In the genomic region with DNA sequence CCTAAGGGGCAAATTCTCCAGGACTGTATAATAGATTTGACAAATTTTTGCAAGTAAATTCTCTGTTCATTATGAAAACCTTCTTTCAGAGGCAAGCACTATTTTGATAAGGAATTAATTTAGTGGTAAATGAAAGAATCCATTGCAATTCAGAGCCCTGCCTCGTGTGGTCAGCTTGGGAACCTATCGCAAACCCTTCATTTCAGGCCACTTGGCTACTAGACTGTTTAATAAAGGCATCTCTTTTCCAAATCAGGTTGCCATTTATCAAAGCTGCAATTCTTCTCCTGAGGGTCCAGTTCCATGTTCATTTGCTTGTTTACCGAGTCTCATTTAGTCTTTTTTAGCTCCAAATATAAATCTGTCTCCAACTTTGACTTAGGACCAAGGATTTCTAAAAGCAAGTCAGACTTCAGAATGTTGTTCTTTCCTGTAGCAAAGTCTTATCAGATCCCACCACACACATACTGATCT, we compare ENCODE assay signal across 11 cellular contexts. TPM values are rescaled to one million over a fixed set of nuclear protein-coding genes. Genes with fewer than 3 reads are reported as not detected.
DNase-seq lines count a peak whose midpoint lies in the region; ATAC-seq, FAIRE-seq and TF ChIP-seq lines count a peak whose summit lies in the region.
"Had no signal": no experiment of that assay in that cellular context is flagged by ENCODE, and none has a peak within 500 bp of the region (broad histone marks: within the 10 kb centered on the region; RNA-seq: fewer than 3 reads in every experiment).

No MANE protein-coding gene starts in this region.

- no peak for DNase-seq in A549 (ENCODE audit: low read depth in 1 of 2, low spot score in 1 of 2)
- no peak for DNase-seq in PC-9
- DNase-seq in esophagus muscularis mucosa (ENCODE audit: extremely low spot score) = no peak
- no peak for DNase-seq in neural progenitor cell (ENCODE audit: low spot score)
- no peak for DNase-seq in DMS53 (lab: John Stamatoyannopoulos, UW)
- DNase-seq in stimulated activated CD4-positive, alpha-beta T cell treated with anti-CD3 and anti-CD28 coated beads, Interleukin-2, amount 100 ng/mL, for 24 hours = no peak
- no peak for DNase-seq in activated naive CD4-positive, alpha-beta T cell treated with anti-CD3 and anti-CD28 coated beads for 36 hours
- DNase-seq in activated naive CD4-positive, alpha-beta T cell treated with anti-CD3 and anti-CD28 coated beads, Interleukin-2, amount 50 U/mL, for 16 hours = no peak
- DNase-seq: activated CD4-positive, alpha-beta T cell treated with anti-CD3 and anti-CD28 coated beads, Interleukin-2, amount 10 ng/mL, durations not matched to agents 7 days and 5 days; activated effector memory CD4-positive, alpha-beta T cell treated with anti-CD3 and anti-CD28 coated beads, Interleukin-2, amount 50 U/mL, for 16 hours; NCI-H510A treated with DMSO at 0.1 percent for 48 hours had no signal

- TF ChIP-seq EP300 in A549 (IDR thresholded peaks at IDR 0.05) (no peak), esophagus muscularis mucosa (IDR thresholded peaks at IDR 0.05) (no peak)

- H2AFZ ChIP-seq in PC-9 (no peak overlapping the region), neural progenitor cell (replicated peaks) (no peak overlapping the region)

- no peak for TF ChIP-seq CTCF in A549 (IDR thresholded peaks at IDR 0.05)
- no peak; the same call in 1 of the 2 replicates for TF ChIP-seq CTCF in PC-9 (conservative IDR thresholded peaks at IDR 0.05)
- no peak for TF ChIP-seq CTCF in esophagus muscularis mucosa (IDR thresholded peaks at IDR 0.05)
- peak; percentile 16 for TF ChIP-seq CTCF in neural progenitor cell (IDR thresholded peaks at IDR 0.05)

- intact Hi-C loops in PC-9 (cut with micrococcal nuclease; ENCODE audit: unreplicated experiment) (no loop called here), esophagus muscularis mucosa (cut with DNase I) (no loop called here)
- intact Hi-C loops in activated naive CD4-positive, alpha-beta T cell treated with anti-CD3 and anti-CD28 coated beads for 36 hours (cut with micrococcal nuclease) = no loop called here

- CTCF ChIA-PET in A549 (lab: Yijun Ruan, JAX) (interaction anchor here (0.6 to 3.3 kb wide), 10 partner anchors 8 to 799 kb away, joined by 3 to 17 read pairs (median 4); no protein-coding TSS in a partner anchor), PC-9 (lab: Charles Lee) (no interaction called here)
- CTCF ChIA-PET in activated naive CD4-positive, alpha-beta T cell treated with anti-CD3 and anti-CD28 coated beads for 36 hours (lab: Charles Lee) = no interaction called here

- no TSS peak for BruUV-seq in PC-9 (replicated peaks; lab: Mats Ljungman, UMichigan)

- H3K9me3 Mint-ChIP-seq in neural progenitor cell = peaks cover 13% of the 10 kb centered on the region
- H3K9me3 Mint-ChIP-seq in activated naive CD4-positive, alpha-beta T cell treated with anti-CD3 and anti-CD28 coated beads for 36 hours = peaks cover 10% of the 10 kb centered on the region

- peak overlapping the region; percentile 73 to 81 for H3K27ac ChIP-seq in A549
- peak overlapping the region; percentile 23 for H3K27ac ChIP-seq in PC-9
- peak overlapping the region; percentile 8 to 63 (median 48) for H3K27ac ChIP-seq in esophagus muscularis mucosa (replicated peaks in 1 of 4)
- H3K27ac ChIP-seq in neural progenitor cell = no peak overlapping the region

- no peak overlapping the region for H3K4me3 Mint-ChIP-seq in neural progenitor cell
- no peak overlapping the region for H3K4me3 Mint-ChIP-seq in activated naive CD4-positive, alpha-beta T cell treated with anti-CD3 and anti-CD28 coated beads for 36 hours
- H3K4me3 Mint-ChIP-seq: activated CD4-positive, alpha-beta T cell treated with anti-CD3 and anti-CD28 coated beads, Interleukin-2, amount 10 ng/mL, durations not matched to agents 7 days and 5 days had no signal

- no peaks in the 10 kb centered on the region for H3K4me1 Mint-ChIP-seq in neural progenitor cell
- H3K4me1 Mint-ChIP-seq in activated naive CD4-positive, alpha-beta T cell treated with anti-CD3 and anti-CD28 coated beads for 36 hours (ENCODE audit: low read depth) = peaks cover 2% of the 10 kb centered on the region
- H3K4me1 Mint-ChIP-seq: activated CD4-positive, alpha-beta T cell treated with anti-CD3 and anti-CD28 coated beads, Interleukin-2, amount 10 ng/mL, durations not matched to agents 7 days and 5 days had no signal

- H3K4me1 ChIP-seq in A549 = peaks cover 53% of the 10 kb centered on the region
- peaks cover 25% of the 10 kb centered on the region for H3K4me1 ChIP-seq in PC-9 (replicated peaks; ENCODE audit: insufficient read depth)
- H3K4me1 ChIP-seq in esophagus muscularis mucosa = peaks cover 19 to 58% (median 50%) of the 10 kb centered on the region in 4 donors
- H3K4me1 ChIP-seq in neural progenitor cell = peaks cover 5% of the 10 kb centered on the region

- H3K36me3 ChIP-seq in PC-9 (ENCODE audit: low read depth) = no peaks in the 10 kb centered on the region
- no peaks in the 10 kb centered on the region for H3K36me3 ChIP-seq in esophagus muscularis mucosa
- H3K36me3 ChIP-seq in neural progenitor cell = no peaks in the 10 kb centered on the region

- H4K20me1 ChIP-seq in PC-9 (ENCODE audit: insufficient read depth) (no peaks in the 10 kb centered on the region), neural progenitor cell (ENCODE audit: low read depth) (no peaks in the 10 kb centered on the region)

- peaks cover 2% of the 10 kb centered on the region for H3K27me3 Mint-ChIP-seq in neural progenitor cell (ENCODE audit: insufficient read depth, low read depth)
- peaks cover 9% of the 10 kb centered on the region for H3K27me3 Mint-ChIP-seq in activated naive CD4-positive, alpha-beta T cell treated with anti-CD3 and anti-CD28 coated beads for 36 hours (ENCODE audit: low read depth)

- WGBS in A549 (ENCODE audit: missing lambda C conversion rate) = 85% methylated on average over 3 of the region's 3 CpGs
- WGBS in esophagus muscularis mucosa = 49% methylated on average over 3 of the region's 3 CpGs

- no peak overlapping the region for H3K27ac Mint-ChIP-seq in neural progenitor cell
- H3K27ac Mint-ChIP-seq in activated naive CD4-positive, alpha-beta T cell treated with anti-CD3 and anti-CD28 coated beads for 36 hours = no peak overlapping the region
- H3K27ac Mint-ChIP-seq: activated CD4-positive, alpha-beta T cell treated with anti-CD3 and anti-CD28 coated beads, Interleukin-2, amount 10 ng/mL, durations not matched to agents 7 days and 5 days had no signal

- H3K79me2 ChIP-seq in PC-9 (ENCODE audit: low read depth) = no peaks in the 10 kb centered on the region
- H3K79me2 ChIP-seq in neural progenitor cell (ENCODE audit: low read depth) = no peaks in the 10 kb centered on the region

- H3K4me2 ChIP-seq in A549 (peak overlapping the region; percentile 49), PC-9 (peak overlapping the region; percentile 46), neural progenitor cell (no peak overlapping the region)

- peaks cover 26% of the 10 kb centered on the region; the same call in 1 of the 2 replicates for H3F3A ChIP-seq in PC-9 (ENCODE audit: insufficient read depth, low read depth)
- no peaks in the 10 kb centered on the region for H3F3A ChIP-seq in neural progenitor cell (ENCODE audit: low read depth)

- H3K4me3 ChIP-seq in A549 = no peak overlapping the region
- no peak overlapping the region for H3K4me3 ChIP-seq in PC-9
- H3K4me3 ChIP-seq in esophagus muscularis mucosa = no peak overlapping the region
- H3K4me3 ChIP-seq in neural progenitor cell = no peak overlapping the region

- peaks cover 10% of the 10 kb centered on the region; the same call in 1 of the 3 replicates for H3K9me3 ChIP-seq in A549
- no peaks in the 10 kb centered on the region; the same call in 1 of the 2 replicates for H3K9me3 ChIP-seq in PC-9 (ENCODE audit: insufficient read depth, low read depth)
- H3K9me3 ChIP-seq in esophagus muscularis mucosa = peaks cover 4 to 8% (median 6%) of the 10 kb centered on the region in 4 donors
- H3K9me3 ChIP-seq in neural progenitor cell (ENCODE audit: low read depth) = no peaks in the 10 kb centered on the region

- H3K27me3 ChIP-seq in PC-9 (ENCODE audit: insufficient read depth, low read depth) (no peaks in the 10 kb centered on the region), esophagus muscularis mucosa (no peaks in the 10 kb centered on the region), neural progenitor cell (no peaks in the 10 kb centered on the region)

- ATAC-seq in A549 = peak in 1 of 2 experiments; percentile 34; a peak in 1 of 6 replicates

- H3K9ac ChIP-seq in neural progenitor cell = no peak overlapping the region

- TF ChIP-seq POLR2A in A549 (IDR thresholded peaks at IDR 0.05; ENCODE audit: low read length) (no peak), esophagus muscularis mucosa (IDR thresholded peaks at IDR 0.05; ENCODE audit: low read depth) (no peak)

- peak; percentile 43 for FAIRE-seq in A549 (lab: Jason Lieb, UNC)

- no peaks in the 10 kb centered on the region for H3K36me3 Mint-ChIP-seq in neural progenitor cell
- no peaks in the 10 kb centered on the region for H3K36me3 Mint-ChIP-seq in activated naive CD4-positive, alpha-beta T cell treated with anti-CD3 and anti-CD28 coated beads for 36 hours (ENCODE audit: low read depth)

- no peaks in the 10 kb centered on the region for H3K9me2 ChIP-seq in PC-9 (ENCODE audit: insufficient read depth)

- TF ChIP-seq RAD21 in A549 (conservative IDR thresholded peaks at IDR 0.05 in 1 of 2, IDR thresholded peaks at IDR 0.05 in 1 of 2) = no peak

- POLR2A ChIA-PET in A549 (lab: Yijun Ruan, JAX) = interaction anchor here (1.0 kb wide), 1 partner anchor 28 kb away, joined by 6 read pairs; the partner anchor contains the start of gene PPP1R3C
- POLR2A ChIA-PET in PC-9 (lab: Charles Lee; ENCODE audit: unreplicated experiment) = interaction anchor here (0.6 kb wide), 2 partner anchors 13 kb away, joined by 5 to 6 read pairs; no protein-coding TSS in a partner anchor

TF ChIP-seq in A549, 52 proteins besides CTCF, POLR2A, EP300 and RAD21:
- TF ChIP-seq FOXS1 (CRISPR knock-in tag; IDR thresholded peaks at IDR 0.05) = no peak

RNA-seq across cellular contexts. Expression of gene PPP1R3C, which starts 28.4 kb away (rescaled TPM):
- polyA plus RNA-seq in A549 (2011; rRNA removed) (19.7 and 20.0 TPM in 2 replicates), A549 (2017; fragmentation: RNase III; extraction: RNeasy Plus Mini Kit Qiagen cat#74134 plus additional on column Dnase treatment) (9.8 to 10.9 TPM (median 10.5 TPM) in 3 replicates)
- polyA plus RNA-seq in A549 (2012; cell fraction: cytosol; rRNA removed) = 4.4 and 5.5 TPM in 2 replicates
- polyA plus RNA-seq in A549 (2012; cell fraction: nucleus; rRNA removed) = 2.3 and 3.9 TPM in 2 replicates
- polyA minus RNA-seq in A549 (2011; rRNA and poly(A)+ RNA removed) = 19.0 and 21.4 TPM in 2 replicates
- total RNA-seq in PC-9 (2021) (1.5 and 1.8 TPM in 2 replicates), esophagus muscularis mucosa (100 to 1,000 TPM in 1 of 4 donors, 10 to 100 TPM in 3; 46.7 to 111 (median 87.8) TPM), neural progenitor cell (ENCODE audit: low replicate concordance) (6.4 and 6.6 TPM in 2 replicates)
- total RNA-seq in activated naive CD4-positive, alpha-beta T cell treated with anti-CD3 and anti-CD28 coated beads for 36 hours = under 1 TPM; 0.07 to 0.12 TPM
- total RNA-seq: activated CD4-positive, alpha-beta T cell treated with anti-CD3 and anti-CD28 coated beads, Interleukin-2, amount 10 ng/mL, durations not matched to agents 7 days and 5 days had no signal
